ENCODE assay signal across 18 cellular contexts in the genomic region with DNA sequence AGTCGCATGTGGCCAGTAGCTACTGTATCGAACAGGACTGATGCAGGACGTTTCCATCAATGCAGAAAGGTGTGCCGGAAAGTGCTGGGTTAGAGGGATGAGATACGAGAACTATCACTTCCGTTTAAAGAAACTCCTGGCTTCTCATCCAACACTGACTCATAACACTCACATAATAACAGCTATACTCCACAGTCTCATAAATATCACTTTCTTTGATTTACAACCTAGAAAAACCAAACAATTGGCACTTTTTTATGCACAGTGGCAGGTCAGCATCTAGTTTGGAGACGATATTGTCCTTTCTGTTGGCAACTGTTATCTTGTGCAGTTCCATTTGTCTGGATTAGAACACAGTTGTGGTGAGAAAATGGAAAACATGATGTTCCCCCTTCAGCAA. TPM values are rescaled to one million over a fixed set of nuclear protein-coding genes. Genes with fewer than 3 reads are reported as not detected.
A peak's percentile ranks its signal among the peaks of the same experiment; 100 is the strongest.
DNase-seq lines count a peak whose midpoint lies in the region; ATAC-seq, FAIRE-seq and TF ChIP-seq lines count a peak whose summit lies in the region.
"Had no signal": no experiment of that assay in that cellular context is flagged by ENCODE, and none has a peak within 500 bp of the region (broad histone marks: within the 10 kb centered on the region; RNA-seq: fewer than 3 reads in every experiment).

No MANE protein-coding gene starts in this region.

- no peaks in the 10 kb centered on the region for H3K9me3 ChIP-seq in HEK293 (ENCODE audit: control insufficient read depth, insufficient read depth, low read depth, low read length)

- TF ChIP-seq CTCF in HEK293 (tag by site-specific recombination; IDR thresholded peaks at IDR 0.05) = no peak
- TF ChIP-seq CTCF in bronchial epithelial cell (IDR thresholded peaks at IDR 0.05; ENCODE audit: insufficient read depth, low read length, severe bottlenecking) = no peak

- no peak overlapping the region for H3K4me3 ChIP-seq in HEK293 (ENCODE audit: low read depth, low read length)
- H3K4me3 ChIP-seq in bronchial epithelial cell (ENCODE audit: low read depth, low read length) = no peak overlapping the region
- H3K4me3 ChIP-seq: GM23338 had no signal

- CTCF ChIA-PET in HEK293 (lab: Yijun Ruan, JAX) = interaction anchor here (1.1 to 2.0 kb wide), 2 partner anchors 12 to 21 kb away, joined by 3 to 5 read pairs; no protein-coding TSS in a partner anchor

- H3K27me3 ChIP-seq in bronchial epithelial cell (ENCODE audit: control insufficient read depth, insufficient read depth, low read length) = no peaks in the 10 kb centered on the region

- no peaks in the 10 kb centered on the region for H3K4me1 Mint-ChIP-seq in stimulated activated effector memory CD8-positive, alpha-beta T cell treated with anti-CD3 and anti-CD28 coated beads, Interleukin-12 subunit alpha, Interleukin-12 subunit beta, amount 100 ng/mL, for 72 hours
- H3K4me1 Mint-ChIP-seq: CD4-positive, alpha-beta memory T cell; GM23338 had no signal

- H3K9me3 Mint-ChIP-seq in stimulated activated effector memory CD8-positive, alpha-beta T cell treated with anti-CD3 and anti-CD28 coated beads, Interleukin-12 subunit alpha, Interleukin-12 subunit beta, amount 100 ng/mL, for 72 hours = peaks cover 13% of the 10 kb centered on the region
- H3K9me3 Mint-ChIP-seq: GM23338, H9 had no signal

- H3K4me3 Mint-ChIP-seq in stimulated activated effector memory CD8-positive, alpha-beta T cell treated with anti-CD3 and anti-CD28 coated beads, Interleukin-12 subunit alpha, Interleukin-12 subunit beta, amount 100 ng/mL, for 72 hours = no peak overlapping the region
- H3K4me3 Mint-ChIP-seq: CD4-positive, alpha-beta memory T cell; GM23338; H9 had no signal

- DNase-seq in NCI-H69 (lab: John Stamatoyannopoulos, UW) (peak; percentile 17), bronchial epithelial cell (ENCODE audit: low read depth) (no peak), SKM-1 (lab: John Stamatoyannopoulos, UW; ENCODE audit: unreplicated experiment) (no peak)
- DNase-seq in stimulated activated effector memory CD8-positive, alpha-beta T cell treated with anti-CD3 and anti-CD28 coated beads, Interleukin-12 subunit alpha, Interleukin-12 subunit beta, amount 100 ng/mL, for 72 hours (ENCODE audit: low spot score in 2 of 2) = no peak
- DNase-seq: 8988T; C1 segment of cervical spinal cord; Calu3; CD4-positive, alpha-beta memory T cell; COR-L47; DND-41; H9 had no signal

- no peak overlapping the region for H3K27ac Mint-ChIP-seq in stimulated activated effector memory CD8-positive, alpha-beta T cell treated with anti-CD3 and anti-CD28 coated beads, Interleukin-12 subunit alpha, Interleukin-12 subunit beta, amount 100 ng/mL, for 72 hours
- H3K27ac Mint-ChIP-seq: CD4-positive, alpha-beta memory T cell; GM23338; H9 had no signal

- H3K36me3 Mint-ChIP-seq in stimulated activated effector memory CD8-positive, alpha-beta T cell treated with anti-CD3 and anti-CD28 coated beads, Interleukin-12 subunit alpha, Interleukin-12 subunit beta, amount 100 ng/mL, for 72 hours = no peaks in the 10 kb centered on the region
- H3K36me3 Mint-ChIP-seq: CD4-positive, alpha-beta memory T cell had no signal

- POLR2A ChIA-PET in HEK293 (lab: Yijun Ruan, JAX) = no interaction called here

- H3K4me1 ChIP-seq in HEK293 (ENCODE audit: control insufficient read depth, insufficient read depth, low read length) = peaks cover 9% of the 10 kb centered on the region

- H3K36me3 ChIP-seq in HEK293 (ENCODE audit: control insufficient read depth in 2 of 2, insufficient read depth in 1 of 2, low read length in 2 of 2) = no peaks in the 10 kb centered on the region
- no peaks in the 10 kb centered on the region for H3K36me3 ChIP-seq in bronchial epithelial cell (ENCODE audit: control insufficient read depth, insufficient read depth, low read length)

- H3K27ac ChIP-seq in HEK293 (ENCODE audit: extremely low read depth, low read depth, low read length) = no peak overlapping the region

- peak; percentile 28 for FAIRE-seq in bronchial epithelial cell (lab: Jason Lieb, UNC)
- FAIRE-seq: G401.6, GM12892 had no signal

- ATAC-seq in stimulated activated effector memory CD8-positive, alpha-beta T cell treated with anti-CD3 and anti-CD28 coated beads, Interleukin-12 subunit alpha, Interleukin-12 subunit beta, amount 100 ng/mL, for 72 hours = no peak
- no peak for ATAC-seq in HG03280 (IDR thresholded peaks at IDR 0.05; ENCODE audit: unreplicated experiment)
- ATAC-seq: GM23338, HCT116 had no signal

TF ChIP-seq in HEK293, 187 proteins besides CTCF, POLR2A, EP300 and RAD21:
- TF ChIP-seq SP7 (tag by site-specific recombination; IDR thresholded peaks at IDR 0.05) = peak; percentile 76
- TF ChIP-seq ZNF600 (tag by site-specific recombination; IDR thresholded peaks at IDR 0.05) = 0 out of 2 replicates have a peak, but pooled peaks have one; percentile 43
- peak; percentile 59 for TF ChIP-seq ZEB2 (tag by site-specific recombination; IDR thresholded peaks at IDR 0.05)
- TF ChIP-seq, protein P1, sequence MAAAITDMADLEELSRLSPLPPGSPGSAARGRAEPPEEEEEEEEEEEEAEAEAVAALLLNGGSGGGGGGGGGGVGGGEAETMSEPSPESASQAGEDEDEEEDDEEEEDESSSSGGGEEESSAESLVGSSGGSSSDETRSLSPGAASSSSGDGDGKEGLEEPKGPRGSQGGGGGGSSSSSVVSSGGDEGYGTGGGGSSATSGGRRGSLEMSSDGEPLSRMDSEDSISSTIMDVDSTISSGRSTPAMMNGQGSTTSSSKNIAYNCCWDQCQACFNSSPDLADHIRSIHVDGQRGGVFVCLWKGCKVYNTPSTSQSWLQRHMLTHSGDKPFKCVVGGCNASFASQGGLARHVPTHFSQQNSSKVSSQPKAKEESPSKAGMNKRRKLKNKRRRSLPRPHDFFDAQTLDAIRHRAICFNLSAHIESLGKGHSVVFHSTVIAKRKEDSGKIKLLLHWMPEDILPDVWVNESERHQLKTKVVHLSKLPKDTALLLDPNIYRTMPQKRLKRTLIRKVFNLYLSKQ (tag by site-specific recombination; IDR thresholded peaks at IDR 0.05; ENCODE audit: borderline replicate concordance) = no peak
- TF ChIP-seq, protein P2, sequence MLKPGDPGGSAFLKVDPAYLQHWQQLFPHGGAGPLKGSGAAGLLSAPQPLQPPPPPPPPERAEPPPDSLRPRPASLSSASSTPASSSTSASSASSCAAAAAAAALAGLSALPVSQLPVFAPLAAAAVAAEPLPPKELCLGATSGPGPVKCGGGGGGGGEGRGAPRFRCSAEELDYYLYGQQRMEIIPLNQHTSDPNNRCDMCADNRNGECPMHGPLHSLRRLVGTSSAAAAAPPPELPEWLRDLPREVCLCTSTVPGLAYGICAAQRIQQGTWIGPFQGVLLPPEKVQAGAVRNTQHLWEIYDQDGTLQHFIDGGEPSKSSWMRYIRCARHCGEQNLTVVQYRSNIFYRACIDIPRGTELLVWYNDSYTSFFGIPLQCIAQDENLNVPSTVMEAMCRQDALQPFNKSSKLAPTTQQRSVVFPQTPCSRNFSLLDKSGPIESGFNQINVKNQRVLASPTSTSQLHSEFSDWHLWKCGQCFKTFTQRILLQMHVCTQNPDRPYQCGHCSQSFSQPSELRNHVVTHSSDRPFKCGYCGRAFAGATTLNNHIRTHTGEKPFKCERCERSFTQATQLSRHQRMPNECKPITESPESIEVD (tag by site-specific recombination; IDR thresholded peaks at IDR 0.05) = peak; percentile 86
- TF ChIP-seq ZNF366 (tag by site-specific recombination; conservative IDR thresholded peaks at IDR 0.05) = no peak
- no peak for TF ChIP-seq ZNF654 (tag by site-specific recombination; IDR thresholded peaks at IDR 0.05; ENCODE audit: low read depth)
- no peak for TF ChIP-seq ZNF837 (tag by site-specific recombination; IDR thresholded peaks at IDR 0.05)
- TF ChIP-seq ZBTB17 (tag by site-specific recombination; IDR thresholded peaks at IDR 0.05) = peak; percentile 35; the same call in 1 of the 2 replicates
- TF ChIP-seq, protein P3, sequence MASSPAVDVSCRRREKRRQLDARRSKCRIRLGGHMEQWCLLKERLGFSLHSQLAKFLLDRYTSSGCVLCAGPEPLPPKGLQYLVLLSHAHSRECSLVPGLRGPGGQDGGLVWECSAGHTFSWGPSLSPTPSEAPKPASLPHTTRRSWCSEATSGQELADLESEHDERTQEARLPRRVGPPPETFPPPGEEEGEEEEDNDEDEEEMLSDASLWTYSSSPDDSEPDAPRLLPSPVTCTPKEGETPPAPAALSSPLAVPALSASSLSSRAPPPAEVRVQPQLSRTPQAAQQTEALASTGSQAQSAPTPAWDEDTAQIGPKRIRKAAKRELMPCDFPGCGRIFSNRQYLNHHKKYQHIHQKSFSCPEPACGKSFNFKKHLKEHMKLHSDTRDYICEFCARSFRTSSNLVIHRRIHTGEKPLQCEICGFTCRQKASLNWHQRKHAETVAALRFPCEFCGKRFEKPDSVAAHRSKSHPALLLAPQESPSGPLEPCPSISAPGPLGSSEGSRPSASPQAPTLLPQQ (tag by site-specific recombination; IDR thresholded peaks at IDR 0.05) = 0 out of 2 replicates have a peak, but pooled peaks have one; percentile 26
- 0 out of 2 replicates have a peak, but pooled peaks have one; percentile 22 for TF ChIP-seq ZNF629 (tag by site-specific recombination; IDR thresholded peaks at IDR 0.05)
- peak; percentile 79 for TF ChIP-seq OSR2 (tag by site-specific recombination; IDR thresholded peaks at IDR 0.05)
- 0 out of 2 replicates have a peak, but pooled peaks have one; percentile 24 for TF ChIP-seq IKZF3 (tag by site-specific recombination; IDR thresholded peaks at IDR 0.05)
- TF ChIP-seq, protein P4, sequence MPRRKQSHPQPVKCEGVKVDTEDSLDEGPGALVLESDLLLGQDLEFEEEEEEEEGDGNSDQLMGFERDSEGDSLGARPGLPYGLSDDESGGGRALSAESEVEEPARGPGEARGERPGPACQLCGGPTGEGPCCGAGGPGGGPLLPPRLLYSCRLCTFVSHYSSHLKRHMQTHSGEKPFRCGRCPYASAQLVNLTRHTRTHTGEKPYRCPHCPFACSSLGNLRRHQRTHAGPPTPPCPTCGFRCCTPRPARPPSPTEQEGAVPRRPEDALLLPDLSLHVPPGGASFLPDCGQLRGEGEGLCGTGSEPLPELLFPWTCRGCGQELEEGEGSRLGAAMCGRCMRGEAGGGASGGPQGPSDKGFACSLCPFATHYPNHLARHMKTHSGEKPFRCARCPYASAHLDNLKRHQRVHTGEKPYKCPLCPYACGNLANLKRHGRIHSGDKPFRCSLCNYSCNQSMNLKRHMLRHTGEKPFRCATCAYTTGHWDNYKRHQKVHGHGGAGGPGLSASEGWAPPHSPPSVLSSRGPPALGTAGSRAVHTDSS (tag by site-specific recombination; IDR thresholded peaks at IDR 0.05) = no peak

RNA-seq across cellular contexts. Expression of a gene that starts 43.4 kb away (rescaled TPM):
- total RNA-seq in bronchial epithelial cell = 0.53 and 0.64 TPM in 2 replicates
- total RNA-seq: CD4-positive, alpha-beta memory T cell; H4 had no signal
